ENCODE assay signal across 8 cellular contexts in genomic region chr16:87518430-87518996, GRCh38. TPM values are rescaled to one million over a fixed set of nuclear protein-coding genes. Genes with fewer than 3 reads are reported as not detected.
DNase-seq lines count a peak whose midpoint lies in the region; ATAC-seq and TF ChIP-seq lines count a peak whose summit lies in the region.
"Not testable (repeated sequence)": the region's sequence is repeated elsewhere in the genome, so short reads cannot be mapped to it uniquely, and the experiment has no call there.

No MANE protein-coding gene starts in this region.

- H3K9me3 ChIP-seq in NT2/D1 (ENCODE audit: insufficient read depth, low read length); sigmoid colon; upper lobe of right lung: not testable (repeated sequence)

- 79 to 81% methylated on average over 18 of the region's 18 CpGs for WGBS in sigmoid colon, 2 donors

- peak; percentile 85 for ATAC-seq in esophagus mucosa
- ATAC-seq in left cardiac atrium: peak; percentile 81 to 88
- peak; percentile 58 for ATAC-seq in upper lobe of right lung

- peak; percentile 33 for DNase-seq in Daoy (ENCODE audit: low read depth)
- DNase-seq in NT2/D1 (ENCODE audit: low read depth, low spot score); upper lobe of right lung: not testable (repeated sequence)
- peak; percentile 63 for DNase-seq in astrocyte of the hippocampus (ENCODE audit: low read depth, low spot score)
- peak; percentile 91 for DNase-seq in left cardiac atrium
- DNase-seq in lung microvascular endothelial cell (ENCODE audit: low read depth in 2 of 2): peak; percentile 30 to 79
- peak; percentile 77 for DNase-seq in sigmoid colon

- not testable (repeated sequence) for H3K4me3 ChIP-seq in NT2/D1 (ENCODE audit: insufficient read length, low read depth); sigmoid colon; upper lobe of right lung

- not testable (repeated sequence) for TF ChIP-seq POLR2A in sigmoid colon (IDR thresholded peaks at IDR 0.05)

- H3K27ac ChIP-seq in sigmoid colon (peak overlapping the region; percentile 59 to 71 (median 66)), upper lobe of right lung (peak overlapping the region; percentile 51)

- not testable (repeated sequence) for H3K27me3 ChIP-seq in NT2/D1 (ENCODE audit: insufficient read depth, insufficient read length); sigmoid colon; upper lobe of right lung

- H3K4me1 ChIP-seq in NT2/D1 (ENCODE audit: insufficient read depth, insufficient read length): not testable (repeated sequence)
- H3K4me1 ChIP-seq in sigmoid colon (peaks cover 0 to 19% (median 3%) of the 10 kb centered on the region in 4 donors), upper lobe of right lung (peaks cover 12% of the 10 kb centered on the region)

- H3K9ac ChIP-seq in NT2/D1 (ENCODE audit: insufficient read length, low read depth): peak overlapping the region; percentile 9

- intact Hi-C loops in left cardiac atrium (cut with DNase I); sigmoid colon (cut with DNase I); upper lobe of right lung (cut with DNase I): not testable (repeated sequence)

- not testable (repeated sequence) for TF ChIP-seq CTCF in sigmoid colon (IDR thresholded peaks at IDR 0.05); upper lobe of right lung (IDR thresholded peaks at IDR 0.05)

- H3K36me3 ChIP-seq in NT2/D1 (ENCODE audit: insufficient read depth, insufficient read length, low read length); sigmoid colon; upper lobe of right lung: not testable (repeated sequence)

- TF ChIP-seq EP300 in sigmoid colon (IDR thresholded peaks at IDR 0.05): not testable (repeated sequence)

RNA-seq across cellular contexts. Expression of gene ZCCHC14, which starts 25.7 kb away (rescaled TPM):
- total RNA-seq in Daoy (2014; rRNA removed; shearing (Covaris generic)): 3.0 and 4.2 TPM in 2 replicates
- total RNA-seq in esophagus mucosa (11.4 TPM), left cardiac atrium (10 to 100 TPM; 14.4 to 14.9 TPM), lung microvascular endothelial cell (5.8 and 6.1 TPM in 2 replicates), sigmoid colon (10 to 100 TPM; 11.4 to 23.8 (median 15.2) TPM), upper lobe of right lung (27.2 TPM)
- 10 to 100 TPM in 1 of 3 donors, 1 to 10 TPM in 2; 6.0 to 11.8 (median 7.2) TPM for polyA plus RNA-seq in sigmoid colon
